Comparison of ENCODE assay signal across 27 cellular contexts in the genomic region with DNA sequence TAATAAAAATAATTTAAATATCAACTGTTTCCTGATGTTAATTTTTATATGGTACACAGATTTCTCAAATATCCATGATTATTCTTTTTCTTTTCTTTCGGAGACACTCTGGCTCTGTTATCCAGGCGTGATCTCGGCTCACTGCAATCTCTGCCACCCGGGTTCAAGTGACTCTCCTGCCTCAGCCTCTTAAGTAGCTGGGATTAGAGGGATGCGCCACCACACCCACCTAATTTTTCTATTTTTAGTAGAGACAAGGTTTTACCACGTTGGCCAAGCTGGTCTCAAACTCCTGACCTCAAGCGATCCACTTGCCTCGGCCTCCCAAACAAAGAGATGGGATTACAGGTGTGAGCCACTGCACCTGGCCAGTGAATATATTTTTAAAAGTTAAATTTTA. TPM values are rescaled to one million over a fixed set of nuclear protein-coding genes. Genes with fewer than 3 reads are reported as not detected.
DNase-seq lines count a peak whose midpoint lies in the region; ATAC-seq, FAIRE-seq and TF ChIP-seq lines count a peak whose summit lies in the region.
"Had no signal": no experiment of that assay in that cellular context is flagged by ENCODE, and none has a peak within 500 bp of the region (broad histone marks: within the 10 kb centered on the region; RNA-seq: fewer than 3 reads in every experiment).

No MANE protein-coding gene starts in this region.

- in situ Hi-C loops in GM12878 (cut with MboI) (no loop called here), gastrocnemius medialis (cut with MboI; ENCODE audit: low sequenced_read_pairs in 4 of 4) (loop anchor here in 1 of 4 donors (25.0 kb wide), 1 partner anchor 168 kb away; no protein-coding TSS in a partner anchor)

- no peak for TF ChIP-seq POLR2A in GM12878 (IDR thresholded peaks at IDR 0.05; ENCODE audit: low read depth, low read length)
- no peak for TF ChIP-seq POLR2A in gastrocnemius medialis (IDR thresholded peaks at IDR 0.05)

- H3K36me3 ChIP-seq in KMS-11 (ENCODE audit: insufficient read depth) (peaks cover 78% of the 10 kb centered on the region; the same call in 1 of the 2 replicates), GM12878 (ENCODE audit: control insufficient read depth in 2 of 2, insufficient read depth in 2 of 2, low read length in 1 of 2) (peaks cover 33 to 62% of the 10 kb centered on the region in 2 experiments), gastrocnemius medialis (peaks cover 4 to 97% of the 10 kb centered on the region in 2 donors)

- TF ChIP-seq CTCF in KMS-11 (conservative IDR thresholded peaks at IDR 0.05; ENCODE audit: low read depth, low read length) (no peak), GM12878 (IDR thresholded peaks at IDR 0.05 in 2 of 3, conservative IDR thresholded peaks at IDR 0.05 in 1 of 3; ENCODE audit: control insufficient read depth in 2 of 3, extremely low read depth in 1 of 3, insufficient read depth in 1 of 3, low read depth in 3 of 3, low read length in 3 of 3) (no peak), gastrocnemius medialis (IDR thresholded peaks at IDR 0.05 in 4 of 5, conservative IDR thresholded peaks at IDR 0.05 in 1 of 5) (no peak)

- H3K4me3 ChIP-seq in KMS-11 (IDR thresholded peaks at IDR 0.05; ENCODE audit: insufficient read depth, low read depth, low read length) (no peak overlapping the region), GM12878 (no peak overlapping the region), gastrocnemius medialis (no peak overlapping the region)
- H3K4me3 ChIP-seq: A549; BLaER1 treated with 17β-estradiol and CSF1 and Interleukin-3, amounts not matched to agents 10 nM and 100 nM; SJCRH30 had no signal

- CTCF ChIA-PET in GM12878 (lab: Yijun Ruan, JAX), result interaction anchor here (1.3 to 1.9 kb wide), 3 partner anchors 9 to 13 kb away, joined by 3 to 4 read pairs (median 4); no protein-coding TSS in a partner anchor

- H3K27ac ChIP-seq in KMS-11 (0 out of 2 replicates have a peak overlapping the region, but pooled peaks have one; percentile 2), GM12878 (ENCODE audit: control insufficient read depth, insufficient read depth) (no peak overlapping the region), gastrocnemius medialis (peak overlapping the region; percentile 64 to 80 (median 72))
- H3K27ac ChIP-seq: A549; BLaER1 treated with 17β-estradiol and CSF1 and Interleukin-3, amounts not matched to agents 10 nM and 100 nM; HL-60; SJCRH30 had no signal

- H3K4me2 ChIP-seq in KMS-11 (no peak overlapping the region), GM12878 (ENCODE audit: control insufficient read depth, insufficient read depth) (no peak overlapping the region)
- H3K4me2 ChIP-seq: A549; BLaER1 treated with 17β-estradiol and CSF1 and Interleukin-3, amounts not matched to agents 10 nM and 100 nM had no signal

- H3K4me1 ChIP-seq in KMS-11 (ENCODE audit: low read depth, poor library complexity, severe bottlenecking) (peaks cover 4% of the 10 kb centered on the region), GM12878 (ENCODE audit: control insufficient read depth, insufficient read depth, low read length) (no peaks in the 10 kb centered on the region; the same call in 1 of the 2 replicates), gastrocnemius medialis (peaks cover 36 to 56% of the 10 kb centered on the region in 2 donors)
- H3K4me1 ChIP-seq: A549, SJCRH30 had no signal

- H3K79me2 ChIP-seq in KMS-11 (ENCODE audit: insufficient read depth, low read depth), result peaks cover 97% of the 10 kb centered on the region
- H3K79me2 ChIP-seq in GM12878 (ENCODE audit: control insufficient read depth, insufficient read depth, low read length), result peaks cover 39% of the 10 kb centered on the region

- RAD21 ChIA-PET in GM12878 (lab: Charles Lee; ENCODE audit: unreplicated experiment), result interaction anchor here (1.1 kb wide), 1 partner anchor 164 kb away, joined by 3 read pairs; no protein-coding TSS in a partner anchor

- TF ChIP-seq RAD21 in GM12878 (IDR thresholded peaks at IDR 0.05; ENCODE audit: insufficient read depth, low read depth, low read length), result no peak

- H3K9me3 ChIP-seq in GM12878 (replicated peaks; ENCODE audit: control insufficient read depth, insufficient read depth, low read length) (no peaks in the 10 kb centered on the region), gastrocnemius medialis (no peaks in the 10 kb centered on the region)
- H3K9me3 ChIP-seq: A549; BLaER1 treated with 17β-estradiol and CSF1 and Interleukin-3, amounts not matched to agents 10 nM and 100 nM; SJCRH30 had no signal

- WGBS in GM12878 (ENCODE audit: insufficient coverage, insufficient replicate concordance, low lambda C conversion rate, missing lambda C conversion rate), result 62% methylated on average over 8 of the region's 8 CpGs

- SMC1A ChIA-PET in GM12878 (lab: Charles Lee; ENCODE audit: uncharacterized antibody, unreplicated experiment), result interaction anchor here (0.7 to 2.1 kb wide), 8 partner anchors 8 to 99 kb away, joined by 3 to 7 read pairs (median 4); no protein-coding TSS in a partner anchor

- H3K9ac ChIP-seq in KMS-11, result no peak overlapping the region
- no peak overlapping the region for H3K9ac ChIP-seq in GM12878 (ENCODE audit: control insufficient read depth, insufficient read depth, low read length)

- H2AFZ ChIP-seq in KMS-11 (ENCODE audit: low read depth) (no peak overlapping the region), GM12878 (ENCODE audit: control insufficient read depth, low read depth, low read length) (no peak overlapping the region)

- intact Hi-C loops in GM12878 (cut with micrococcal nuclease; ENCODE audit: unreplicated experiment), result no loop called here
- intact Hi-C loops in gastrocnemius medialis (cut with DNase I; ENCODE audit: low total_unique reads), result loop anchor here (5.0 kb wide), 1 partner anchor 163 kb away; no protein-coding TSS in a partner anchor

- H3K27me3 ChIP-seq in KMS-11 (ENCODE audit: insufficient read depth, low read depth) (no peaks in the 10 kb centered on the region), GM12878 (replicated peaks in 1 of 2; ENCODE audit: control insufficient read depth in 2 of 2, insufficient read depth in 2 of 2, low read length in 1 of 2) (no peaks in the 10 kb centered on the region), gastrocnemius medialis (no peaks in the 10 kb centered on the region)
- H3K27me3 ChIP-seq: BLaER1 treated with 17β-estradiol and CSF1 and Interleukin-3, amounts not matched to agents 10 nM and 100 nM; SJCRH30 had no signal

- DNase-seq in activated effector memory CD4-positive, alpha-beta T cell treated with anti-CD3 and anti-CD28 coated beads, Interleukin-2, amount 50 U/mL, for 16 hours, result peak; percentile 55
- no peak for DNase-seq in activated effector memory CD4-positive, alpha-beta T cell treated with Interleukin-2 at 50 U/mL for 16 hours
- DNase-seq in GM12878 (ENCODE audit: low read depth, low spot score) (no peak), gastrocnemius medialis (no peak), NCI-H2081 treated with DMSO at 0.1 percent for 48 hours (lab: John Stamatoyannopoulos, UW) (no peak), cerebellar nuclear complex (lab: John Stamatoyannopoulos, UW) (no peak)
- DNase-seq: AML-193; CD4-positive, alpha-beta T cell; GOT3; HCEC 1CT; Kasumi-1; NCI-H1092 treated with DMSO at 0.1 percent for 48 hours; NCI-H1436; NCI-H187; NCI-H2107; NCI-H748 treated with DMSO at 0.1 percent for 48 hours; NK-92 treated with Interleukin-12 subunit alpha and Interleukin-12 subunit beta, amount 100 ng/mL, for 24 hours; PC-3; SJCRH30 had no signal

- FAIRE-seq in GM12878 (lab: Jason Lieb, UNC), result no peak
- FAIRE-seq: A549, D721Med, GM18507 had no signal

- no peak for TF ChIP-seq EP300 in GM12878 (IDR thresholded peaks at IDR 0.05; ENCODE audit: borderline replicate concordance in 1 of 2, control insufficient read depth in 1 of 2, low read depth in 2 of 2, low read length in 2 of 2)

- ATAC-seq in GM12878, result no peak
- no peak for ATAC-seq in gastrocnemius medialis
- ATAC-seq: PC-3, Right ventricle myocardium inferior, SK-N-SH treated with all-trans-retinoic acid at 6 μM for 48 hours had no signal

- peaks cover 41% of the 10 kb centered on the region for H4K20me1 ChIP-seq in KMS-11 (ENCODE audit: insufficient read depth)
- H4K20me1 ChIP-seq in GM12878 (ENCODE audit: control insufficient read depth, insufficient read depth), result peaks cover 13% of the 10 kb centered on the region

- POLR2A ChIA-PET in GM12878 (lab: Charles Lee), result interaction anchor here (1.2 to 2.9 kb wide), 3 partner anchors 9 to 12 kb away, joined by 3 to 15 read pairs (median 5); no protein-coding TSS in a partner anchor

- BruUV-seq in GM12878 (replicated peaks; lab: Mats Ljungman, UMichigan), result no TSS peak

RNA-seq across cellular contexts. Expression of a gene that starts 20.5 kb away (rescaled TPM):
- 3.6 and 6.1 TPM in 2 replicates for total RNA-seq in GM12878 (2013; cell fraction: nucleolus; rRNA removed)
- 319 and 354 TPM in 2 replicates for total RNA-seq in GM12878 (2014; rRNA removed)
- total RNA-seq in GM12878 (2014; rRNA removed; fragmentation: Illumina TruSeq; extraction: Trizol), result 50.9 and 66.5 TPM in 2 replicates
- total RNA-seq in GM12878 (2021), result 154 and 161 TPM in 2 replicates
- polyA plus RNA-seq in GM12878 (2011; ENCODE audit: low read depth), result 238 TPM
- polyA plus RNA-seq in GM12878 (2011; rRNA removed), result 50.2 and 103 TPM in 2 replicates
- polyA plus RNA-seq in GM12878 (2011; cell fraction: cytosol; rRNA removed), result 335 and 406 TPM in 2 replicates
- 128 and 138 TPM in 2 replicates for polyA plus RNA-seq in GM12878 (2011; cell fraction: nucleus; rRNA removed)
- polyA plus RNA-seq in GM12878 (2012), result 209 and 246 TPM in 2 replicates
- polyA plus RNA-seq in GM12878 (2014; fragmentation: Illumina TruSeq; extraction: Trizol), result 3.7 and 23.2 TPM in 2 replicates
- polyA plus RNA-seq in GM12878 (2014; fragmentation: Nextera tagmentation; extraction: Ambion mirVana), result 100 to 1,000 TPM; 565 to 631 TPM
- polyA plus RNA-seq in GM12878 (2014; rRNA removed), result 349 and 538 TPM in 2 replicates
- 100 to 1,000 TPM; 502 to 547 TPM for polyA plus RNA-seq in GM12878 (2016; fragmentation: Nextera tagmentation; extraction: Ambion mirVana)
- polyA minus RNA-seq in GM12878 (2011; rRNA and poly(A)+ RNA removed), result 14.2 and 36.2 TPM in 2 replicates
- 25.7 and 29.7 TPM in 2 replicates for polyA minus RNA-seq in GM12878 (2011; cell fraction: cytosol; rRNA and poly(A)+ RNA removed)
- polyA minus RNA-seq in GM12878 (2011; cell fraction: nucleus; rRNA and poly(A)+ RNA removed), result 11.8 and 20.9 TPM in 2 replicates
- total RNA-seq in gastrocnemius medialis, result 100 to 1,000 TPM; 213 to 491 (median 309) TPM

RNA-seq across cellular contexts. Expression of a gene that starts 20.6 kb away (rescaled TPM):
- total RNA-seq in GM12878 (2013; cell fraction: nucleolus; rRNA removed), result 33.5 and 39.1 TPM in 2 replicates
- total RNA-seq in GM12878 (2014; rRNA removed) (36.9 and 46.6 TPM in 2 replicates), GM12878 (2014; rRNA removed; fragmentation: Illumina TruSeq; extraction: Trizol) (26.9 and 28.2 TPM in 2 replicates), GM12878 (2021) (40.2 and 41.0 TPM in 2 replicates), gastrocnemius medialis (10 to 100 TPM; 31.5 to 85.8 (median 37.2) TPM)
- polyA plus RNA-seq in GM12878 (2011; ENCODE audit: low read depth), result 28.4 TPM
- polyA plus RNA-seq in GM12878 (2011; rRNA removed) (55.3 and 62.9 TPM in 2 replicates), GM12878 (2014; fragmentation: Illumina TruSeq; extraction: Trizol) (32.3 and 34.4 TPM in 2 replicates), GM12878 (2014; fragmentation: Nextera tagmentation; extraction: Ambion mirVana) (10 to 100 TPM in 1 of 2 experiments, 1 to 10 TPM in 1; 9.2 to 17.8 TPM), GM12878 (2014; rRNA removed) (69.2 and 74.1 TPM in 2 replicates), GM12878 (2016; fragmentation: Nextera tagmentation; extraction: Ambion mirVana) (10 to 100 TPM; 41.1 to 45.0 TPM)
- polyA plus RNA-seq in GM12878 (2011; cell fraction: cytosol; rRNA removed), result 66.6 and 112 TPM in 2 replicates
- 77.6 and 111 TPM in 2 replicates for polyA plus RNA-seq in GM12878 (2011; cell fraction: nucleus; rRNA removed)
- polyA plus RNA-seq in GM12878 (2012), result 19.9 and 31.2 TPM in 2 replicates
- 43.2 and 49.5 TPM in 2 replicates for polyA minus RNA-seq in GM12878 (2011; rRNA and poly(A)+ RNA removed)
- polyA minus RNA-seq in GM12878 (2011; cell fraction: cytosol; rRNA and poly(A)+ RNA removed), result 9.8 and 15.6 TPM in 2 replicates
- 8.1 and 15.0 TPM in 2 replicates for polyA minus RNA-seq in GM12878 (2011; cell fraction: nucleus; rRNA and poly(A)+ RNA removed)

RNA-seq across cellular contexts. Expression of a gene that starts 22.3 kb away (rescaled TPM):
- total RNA-seq in GM12878 (2013; cell fraction: nucleolus; rRNA removed), result 1,290 and 1,415 TPM in 2 replicates
- total RNA-seq in GM12878 (2014; rRNA removed) (261 and 305 TPM in 2 replicates), GM12878 (2014; rRNA removed; fragmentation: Illumina TruSeq; extraction: Trizol) (280 and 283 TPM in 2 replicates), GM12878 (2021) (188 and 216 TPM in 2 replicates), gastrocnemius medialis (100 to 1,000 TPM in 3 of 4 donors, 10 to 100 TPM in 1; 98.5 to 165 (median 130) TPM)
- polyA plus RNA-seq in GM12878 (2011; ENCODE audit: low read depth), result 205 TPM
- polyA plus RNA-seq in GM12878 (2011; rRNA removed) (248 and 261 TPM in 2 replicates), GM12878 (2014; fragmentation: Illumina TruSeq; extraction: Trizol) (205 and 235 TPM in 2 replicates), GM12878 (2014; fragmentation: Nextera tagmentation; extraction: Ambion mirVana) (100 to 1,000 TPM; 135 to 150 TPM), GM12878 (2014; rRNA removed) (163 and 180 TPM in 2 replicates), GM12878 (2016; fragmentation: Nextera tagmentation; extraction: Ambion mirVana) (100 to 1,000 TPM; 219 to 232 TPM)
- 74.5 and 95.9 TPM in 2 replicates for polyA plus RNA-seq in GM12878 (2011; cell fraction: cytosol; rRNA removed)
- polyA plus RNA-seq in GM12878 (2011; cell fraction: nucleus; rRNA removed), result 645 and 683 TPM in 2 replicates
- polyA plus RNA-seq in GM12878 (2012), result 233 and 286 TPM in 2 replicates
- polyA minus RNA-seq in GM12878 (2011; rRNA and poly(A)+ RNA removed), result 139 and 204 TPM in 2 replicates
- polyA minus RNA-seq in GM12878 (2011; cell fraction: cytosol; rRNA and poly(A)+ RNA removed), result 50.1 and 57.2 TPM in 2 replicates
- polyA minus RNA-seq in GM12878 (2011; cell fraction: nucleus; rRNA and poly(A)+ RNA removed), result 246 and 301 TPM in 2 replicates

RNA-seq across cellular contexts. Expression of a gene that starts 52.1 kb away (rescaled TPM):
- total RNA-seq in GM12878 (2013; cell fraction: nucleolus; rRNA removed), result 74.8 and 82.6 TPM in 2 replicates
- total RNA-seq in GM12878 (2014; rRNA removed) (35.5 and 44.0 TPM in 2 replicates), GM12878 (2014; rRNA removed; fragmentation: Illumina TruSeq; extraction: Trizol) (45.0 and 45.1 TPM in 2 replicates), GM12878 (2021) (41.7 and 49.0 TPM in 2 replicates), gastrocnemius medialis (10 to 100 TPM; 72.6 to 91.9 (median 82.2) TPM)
- 42.5 TPM for polyA plus RNA-seq in GM12878 (2011; ENCODE audit: low read depth)
- polyA plus RNA-seq in GM12878 (2011; rRNA removed) (31.6 and 43.4 TPM in 2 replicates), GM12878 (2014; fragmentation: Illumina TruSeq; extraction: Trizol) (48.5 and 52.0 TPM in 2 replicates), GM12878 (2014; fragmentation: Nextera tagmentation; extraction: Ambion mirVana) (10 to 100 TPM; 90.7 to 91.2 TPM), GM12878 (2014; rRNA removed) (44.9 TPM in 2 replicates), GM12878 (2016; fragmentation: Nextera tagmentation; extraction: Ambion mirVana) (10 to 100 TPM; 53.1 to 53.5 TPM)
- polyA plus RNA-seq in GM12878 (2011; cell fraction: cytosol; rRNA removed), result 25.0 and 30.3 TPM in 2 replicates
- polyA plus RNA-seq in GM12878 (2011; cell fraction: nucleus; rRNA removed), result 37.1 and 53.9 TPM in 2 replicates
- polyA plus RNA-seq in GM12878 (2012), result 38.7 and 45.3 TPM in 2 replicates
- polyA minus RNA-seq in GM12878 (2011; rRNA and poly(A)+ RNA removed), result 46.9 and 55.6 TPM in 2 replicates
- 14.4 and 18.6 TPM in 2 replicates for polyA minus RNA-seq in GM12878 (2011; cell fraction: cytosol; rRNA and poly(A)+ RNA removed)
- polyA minus RNA-seq in GM12878 (2011; cell fraction: nucleus; rRNA and poly(A)+ RNA removed), result 23.5 and 48.9 TPM in 2 replicates

RNA-seq across cellular contexts. Expression of a gene that starts 55.0 kb away (rescaled TPM):
- 116 and 119 TPM in 2 replicates for total RNA-seq in GM12878 (2013; cell fraction: nucleolus; rRNA removed)
- 185 and 191 TPM in 2 replicates for total RNA-seq in GM12878 (2014; rRNA removed)
- total RNA-seq in GM12878 (2014; rRNA removed; fragmentation: Illumina TruSeq; extraction: Trizol), result 75.7 and 84.9 TPM in 2 replicates
- total RNA-seq in GM12878 (2021), result 209 and 214 TPM in 2 replicates
- polyA plus RNA-seq in GM12878 (2011; ENCODE audit: low read depth), result 241 TPM
- polyA plus RNA-seq in GM12878 (2011; rRNA removed), result 90.0 and 125 TPM in 2 replicates
- polyA plus RNA-seq in GM12878 (2011; cell fraction: cytosol; rRNA removed), result 216 and 299 TPM in 2 replicates
- 406 and 469 TPM in 2 replicates for polyA plus RNA-seq in GM12878 (2011; cell fraction: nucleus; rRNA removed)
- 202 and 220 TPM in 2 replicates for polyA plus RNA-seq in GM12878 (2012)
- 96.9 and 136 TPM in 2 replicates for polyA plus RNA-seq in GM12878 (2014; fragmentation: Illumina TruSeq; extraction: Trizol)
- polyA plus RNA-seq in GM12878 (2014; fragmentation: Nextera tagmentation; extraction: Ambion mirVana), result 100 to 1,000 TPM in 1 of 2 experiments, 10 to 100 TPM in 1; 85.7 to 127 TPM
- polyA plus RNA-seq in GM12878 (2014; rRNA removed), result 155 and 157 TPM in 2 replicates
- 100 to 1,000 TPM; 165 to 184 TPM for polyA plus RNA-seq in GM12878 (2016; fragmentation: Nextera tagmentation; extraction: Ambion mirVana)
- 126 TPM in 2 replicates for polyA minus RNA-seq in GM12878 (2011; rRNA and poly(A)+ RNA removed)
- 71.8 and 78.3 TPM in 2 replicates for polyA minus RNA-seq in GM12878 (2011; cell fraction: cytosol; rRNA and poly(A)+ RNA removed)
- 91.3 and 138 TPM in 2 replicates for polyA minus RNA-seq in GM12878 (2011; cell fraction: nucleus; rRNA and poly(A)+ RNA removed)
- total RNA-seq in gastrocnemius medialis, result 10 to 100 TPM; 37.3 to 60.7 (median 50.1) TPM
